In the genomic region with DNA sequence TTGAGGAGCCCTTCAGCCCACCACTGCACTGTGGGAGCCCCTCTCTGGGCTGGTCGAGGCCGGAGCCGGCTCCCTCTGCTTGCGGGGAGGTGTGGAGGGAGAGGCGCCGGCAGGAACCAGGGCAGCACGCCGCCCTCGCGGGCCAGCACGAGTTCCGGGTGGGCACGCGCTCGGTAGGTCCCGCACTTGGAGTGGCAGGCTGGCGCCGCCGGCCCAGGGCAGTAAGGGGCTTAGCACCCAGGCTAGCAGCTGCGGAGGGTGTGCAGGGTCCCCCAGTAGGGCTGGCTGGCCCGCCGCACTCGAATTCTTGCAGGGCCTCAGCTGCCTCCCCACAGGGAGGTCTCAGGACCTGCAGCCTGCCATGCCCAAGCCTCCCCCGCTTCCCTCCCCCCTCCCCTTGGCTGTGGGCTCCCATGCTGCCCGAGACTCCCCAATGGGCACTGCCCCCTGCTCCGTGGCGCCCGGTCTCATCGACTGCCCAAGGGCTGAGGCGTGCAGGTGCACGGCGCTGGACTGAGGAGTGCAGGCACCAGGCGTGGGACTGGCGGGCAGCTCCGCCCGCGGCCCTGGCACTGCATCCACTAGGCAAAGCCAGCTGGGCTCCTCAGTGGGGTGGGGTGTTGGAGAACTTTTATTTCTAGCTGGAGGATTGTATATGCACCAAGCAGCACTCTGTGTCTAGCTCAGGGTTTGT, we compare ENCODE assay signal across 22 cellular contexts.
"Had no signal": no experiment of that assay in that cellular context is flagged by ENCODE, and none has a peak within 500 bp of the region (broad histone marks: within the 10 kb centered on the region; RNA-seq: fewer than 3 reads in every experiment).

No MANE protein-coding gene starts in this region.

- DNase-seq: IMR-90, Karpas-422, KG1, MG63, NCI-H1092, NCI-H1105 treated with DMSO at 0.1 percent for 48 hours, NCI-H1417 treated with DMSO at 0.1 percent for 48 hours, NCI-H146, NCI-H1694 treated with DMSO at 0.1 percent for 48 hours, NCI-H1930, NCI-H2081 treated with DMSO at 0.1 percent for 48 hours, NCI-H2171, NCI-H226, NCI-H446, NCI-H510A, NCI-H524 treated with DMSO at 0.1 percent for 48 hours, NCI-H69, NCI-H774, RPMI8226, SHP77 had no signal

- H3K36me3 ChIP-seq: MG63 had no signal

- ATAC-seq: HepG2, SK-N-SH treated with all-trans-retinoic acid at 6 μM for 48 hours had no signal

- H3K27me3 ChIP-seq: MG63 had no signal

- H3K9me3 ChIP-seq: MG63 had no signal

- H3K4me3 ChIP-seq: MG63 had no signal
